ENCODE assay signal across 8 cellular contexts in the genomic region with DNA sequence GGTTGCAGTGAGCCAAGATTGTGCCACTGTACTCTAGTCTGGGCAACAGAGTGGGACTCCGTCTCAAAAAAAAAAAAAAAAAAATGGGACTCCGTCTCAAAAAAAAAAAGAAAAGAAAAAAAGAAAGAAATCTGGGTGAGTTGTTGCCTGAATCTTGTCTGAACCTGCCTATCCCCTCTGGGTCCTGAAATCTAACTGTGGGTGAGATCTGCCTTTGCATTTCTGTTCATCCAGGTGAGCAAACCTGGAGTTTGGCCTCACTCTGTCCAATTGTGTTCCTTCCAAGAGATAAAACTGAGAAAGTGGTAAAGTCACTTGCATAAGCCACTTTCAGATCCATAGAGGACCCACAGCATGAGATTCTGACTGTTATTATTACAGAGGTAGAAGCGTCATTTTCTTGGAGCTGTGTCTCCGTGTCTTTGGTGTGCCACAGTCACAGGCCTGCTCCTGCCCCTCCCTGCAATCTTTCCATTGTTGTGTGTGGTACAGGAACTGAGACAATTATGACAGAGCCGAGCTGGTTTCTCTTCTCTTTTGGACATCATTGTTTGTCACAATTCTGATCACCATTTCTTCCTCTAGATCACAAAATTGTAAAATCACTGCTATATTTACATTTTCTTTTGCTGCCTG.
DNase-seq lines count a peak whose midpoint lies in the region; ATAC-seq lines count a peak whose summit lies in the region.

No MANE protein-coding gene starts in this region.

- H3K9me3 Mint-ChIP-seq in T-helper 2 cell treated with Interferon-gamma antibody and Interleukin-4, amounts not matched to agents 5 μg/mL and 100 μg/mL, for 36 hours = no peaks in the 10 kb centered on the region

- H3K4me1 Mint-ChIP-seq in T-helper 2 cell treated with Interferon-gamma antibody and Interleukin-4, amounts not matched to agents 5 μg/mL and 100 μg/mL, for 36 hours (ENCODE audit: low read depth) = peaks cover 27% of the 10 kb centered on the region

- ATAC-seq in GM18909 (IDR thresholded peaks at IDR 0.05; ENCODE audit: poor library complexity, unreplicated experiment) (peak; percentile 98), HG02885 (IDR thresholded peaks at IDR 0.05; ENCODE audit: poor library complexity, unreplicated experiment) (peak; percentile 99), Right ventricle myocardium inferior (peak; percentile 79)

- H3K4me3 Mint-ChIP-seq in T-helper 2 cell treated with Interferon-gamma antibody and Interleukin-4, amounts not matched to agents 5 μg/mL and 100 μg/mL, for 36 hours = peak overlapping the region; percentile 6

- DNase-seq in T-helper 2 cell treated with Interferon-gamma antibody and Interleukin-4, amounts not matched to agents 5 μg/mL and 100 μg/mL, for 36 hours (ENCODE audit: low spot score) = peak; percentile 65
- DNase-seq in Right ventricle myocardium inferior (ENCODE audit: missing footprints) = no peak
- peak; percentile 14 to 21 for DNase-seq in stimulated activated CD4-positive, alpha-beta T cell treated with anti-CD3 and anti-CD28 coated beads, Interleukin-2, amount 100 ng/mL, for 48 hours
- no peak for DNase-seq in DMS114 treated with DMSO at 0.1 percent for 48 hours (lab: John Stamatoyannopoulos, UW; ENCODE audit: unreplicated experiment)
- DNase-seq in GF-D8 (lab: John Stamatoyannopoulos, UW) = no peak
- no peak for DNase-seq in NCI-H510A (lab: John Stamatoyannopoulos, UW)

- H3K27ac Mint-ChIP-seq in T-helper 2 cell treated with Interferon-gamma antibody and Interleukin-4, amounts not matched to agents 5 μg/mL and 100 μg/mL, for 36 hours = peak overlapping the region; percentile 71

- no peaks in the 10 kb centered on the region for H3K27me3 Mint-ChIP-seq in T-helper 2 cell treated with Interferon-gamma antibody and Interleukin-4, amounts not matched to agents 5 μg/mL and 100 μg/mL, for 36 hours (ENCODE audit: low read depth)

- intact Hi-C loops in Right ventricle myocardium inferior (cut with DNase I) = loop anchor here (5.0 kb wide), 1 partner anchor 557 kb away; no protein-coding TSS in a partner anchor

- no peaks in the 10 kb centered on the region for H3K36me3 Mint-ChIP-seq in T-helper 2 cell treated with Interferon-gamma antibody and Interleukin-4, amounts not matched to agents 5 μg/mL and 100 μg/mL, for 36 hours (ENCODE audit: low read depth)

Comparison
In these comparisons a context has a peak if more than half of its experiments do, and no peak if none do; other contexts are left out.
1. DNase-seq: peak in T-helper 2 cell treated with Interferon-gamma antibody and Interleukin-4, amounts not matched to agents 5 μg/mL and 100 μg/mL, for 36 hours (single experiment) and stimulated activated CD4-positive, alpha-beta T cell treated with anti-CD3 and anti-CD28 coated beads, Interleukin-2, amount 100 ng/mL, for 48 hours (2 of 2); none in Right ventricle myocardium inferior (single experiment), DMS114 treated with DMSO at 0.1 percent for 48 hours (single experiment), GF-D8 (single experiment) and NCI-H510A (single experiment).
2. Peak in every context shown above with its lines, with median percentiles within 50 percentile points of each other: ATAC-seq.